16 cellular contexts compared by ENCODE assay signal in genomic region chr4:30973993-30974392, GRCh38.
DNase-seq lines count a peak whose midpoint lies in the region; ATAC-seq and TF ChIP-seq lines count a peak whose summit lies in the region.
"Had no signal": no experiment of that assay in that cellular context is flagged by ENCODE, and none has a peak within 500 bp of the region (broad histone marks: within the 10 kb centered on the region; RNA-seq: fewer than 3 reads in every experiment).

No MANE protein-coding gene starts in this region.

- H3K27ac ChIP-seq in H9 (ENCODE audit: insufficient read length, low read depth, low read length) = no peak overlapping the region
- H3K27ac ChIP-seq: BLaER1 treated with 17β-estradiol and CSF1 and Interleukin-3, amounts not matched to agents 10 nM and 100 nM; HL-60 had no signal

- H3K36me3 Mint-ChIP-seq in H9 (ENCODE audit: insufficient read depth in 1 of 3, low read depth in 3 of 3) (no peaks in the 10 kb centered on the region), WTC11 (no peaks in the 10 kb centered on the region), mesothelial cell of epicardium (peaks cover 4% of the 10 kb centered on the region)
- H3K36me3 Mint-ChIP-seq: CD8-positive, alpha-beta T cell had no signal

- H3K79me1 ChIP-seq in H9 (ENCODE audit: insufficient read depth, low read depth, low read length, poor library complexity, severe bottlenecking) = no peaks in the 10 kb centered on the region

- no peak overlapping the region for H2BK20ac ChIP-seq in H9 (ENCODE audit: low read depth, low read length, poor library complexity, severe bottlenecking)

- POLR2A ChIA-PET in WTC11 (lab: Charles Lee) = no interaction called here

- H3K79me2 ChIP-seq in H9 (ENCODE audit: insufficient read depth, low read length) = no peaks in the 10 kb centered on the region

- H3K9me3 ChIP-seq in H9 (ENCODE audit: control insufficient read depth, low read depth, low read length) = no peaks in the 10 kb centered on the region
- H3K9me3 ChIP-seq: BLaER1 treated with 17β-estradiol and CSF1 and Interleukin-3, amounts not matched to agents 10 nM and 100 nM; HAP-1 had no signal

- no peak overlapping the region for H2BK5ac ChIP-seq in H9 (ENCODE audit: insufficient read length, low read length)

- no peak overlapping the region for H2AK5ac ChIP-seq in H9 (ENCODE audit: insufficient read length, low read length)

- no peak overlapping the region for H3K56ac ChIP-seq in H9 (ENCODE audit: insufficient read length, low read depth, low read length)

- peaks cover 25 to 46% of the 10 kb centered on the region in 2 experiments for H3K4me1 Mint-ChIP-seq in H9
- H3K4me1 Mint-ChIP-seq in WTC11 = peaks cover 24% of the 10 kb centered on the region
- peaks cover 25% of the 10 kb centered on the region for H3K4me1 Mint-ChIP-seq in mesothelial cell of epicardium
- H3K4me1 Mint-ChIP-seq: B cell had no signal

- H2AFZ ChIP-seq in H9 (ENCODE audit: low read length) = no peak overlapping the region

- H3T11ph ChIP-seq in H9 (ENCODE audit: low read length) = no peak overlapping the region

- no peak overlapping the region for H4K8ac ChIP-seq in H9 (replicated peaks; ENCODE audit: insufficient read length, low read depth, low read length)

- H3K27me3 Mint-ChIP-seq in H9 (ENCODE audit: low read depth) = no peaks in the 10 kb centered on the region
- H3K27me3 Mint-ChIP-seq in WTC11 (ENCODE audit: low read depth) = no peaks in the 10 kb centered on the region
- H3K27me3 Mint-ChIP-seq in mesothelial cell of epicardium (ENCODE audit: low read depth) = no peaks in the 10 kb centered on the region
- H3K27me3 Mint-ChIP-seq: B cell had no signal

- H4K91ac ChIP-seq in H9 (ENCODE audit: insufficient read length, low read depth, low read length) = no peak overlapping the region

- no peaks in the 10 kb centered on the region for H3K4me1 ChIP-seq in H9 (ENCODE audit: insufficient read depth, low read length)
- H3K4me1 ChIP-seq: BLaER1 treated with 17β-estradiol and CSF1 and Interleukin-3, amounts not matched to agents 10 nM and 100 nM; HAP-1 had no signal

- ATAC-seq in WTC11 = no peak
- no peak for ATAC-seq in HG03280 (IDR thresholded peaks at IDR 0.05; ENCODE audit: unreplicated experiment)
- ATAC-seq: CD8-positive, alpha-beta T cell had no signal

- H3K23ac ChIP-seq in H9 (ENCODE audit: insufficient read length, low read depth, low read length) = no peak overlapping the region

- no peaks in the 10 kb centered on the region for H3K9me3 Mint-ChIP-seq in H9
- H3K9me3 Mint-ChIP-seq in WTC11 = no peaks in the 10 kb centered on the region
- no peaks in the 10 kb centered on the region for H3K9me3 Mint-ChIP-seq in mesothelial cell of epicardium

- no peak overlapping the region for H4K5ac ChIP-seq in H9 (ENCODE audit: insufficient read length, low read depth, low read length)

- no peak overlapping the region for H3K4ac ChIP-seq in H9 (ENCODE audit: low read depth, low read length)

- H2BK12ac ChIP-seq in H9 (ENCODE audit: insufficient read length, low read depth, low read length) = no peak overlapping the region

- H3K23me2 ChIP-seq in H9 (ENCODE audit: insufficient read length, low read depth, low read length, poor library complexity, severe bottlenecking) = no peaks in the 10 kb centered on the region

- H3K27ac Mint-ChIP-seq in H9 = peak overlapping the region in 2 of 3 experiments; percentile 31 to 59; a peak in 4 of 7 replicates
- H3K27ac Mint-ChIP-seq in WTC11 = peak overlapping the region; percentile 71; the same call in 1 of the 2 replicates
- H3K27ac Mint-ChIP-seq in mesothelial cell of epicardium = peak overlapping the region; percentile 48
- H3K27ac Mint-ChIP-seq: B cell; CD8-positive, alpha-beta T cell; HFFc6 had no signal

- no peak overlapping the region for H2BK120ac ChIP-seq in H9 (ENCODE audit: low read depth, low read length, poor library complexity, severe bottlenecking)

- no peaks in the 10 kb centered on the region for H4K20me1 ChIP-seq in H9 (ENCODE audit: control insufficient read depth, insufficient read depth, insufficient read length)
- H4K20me1 ChIP-seq: BLaER1 treated with 17β-estradiol and CSF1 and Interleukin-3, amounts not matched to agents 10 nM and 100 nM had no signal

- no peak overlapping the region for H2BK15ac ChIP-seq in H9 (ENCODE audit: low read depth, low read length)

- no peak overlapping the region for H3K9ac ChIP-seq in H9 (ENCODE audit: extremely low read depth, insufficient read length, low read length)
- H3K9ac ChIP-seq: BLaER1 treated with 17β-estradiol and CSF1 and Interleukin-3, amounts not matched to agents 10 nM and 100 nM had no signal

- CTCF ChIA-PET in WTC11 (lab: Charles Lee) = no interaction called here

- H3K18ac ChIP-seq in H9 (ENCODE audit: insufficient read length, low read depth, low read length) = no peak overlapping the region

- no peaks in the 10 kb centered on the region for H3K27me3 ChIP-seq in H9 (ENCODE audit: insufficient read depth, low read length)
- H3K27me3 ChIP-seq: BLaER1 treated with 17β-estradiol and CSF1 and Interleukin-3, amounts not matched to agents 10 nM and 100 nM had no signal

- no peak overlapping the region for H3K14ac ChIP-seq in H9 (ENCODE audit: insufficient read depth, low read length)

- no peak overlapping the region for H3K4me3 Mint-ChIP-seq in H9
- no peak overlapping the region for H3K4me3 Mint-ChIP-seq in WTC11
- H3K4me3 Mint-ChIP-seq in mesothelial cell of epicardium = no peak overlapping the region
- H3K4me3 Mint-ChIP-seq: B cell; CD8-positive, alpha-beta T cell; HFFc6 had no signal

- no peak overlapping the region for H3K4me2 ChIP-seq in H9 (ENCODE audit: insufficient read depth, insufficient read length, low read length)
- H3K4me2 ChIP-seq: BLaER1 treated with 17β-estradiol and CSF1 and Interleukin-3, amounts not matched to agents 10 nM and 100 nM had no signal

- DNase-seq in H9 = no peak
- DNase-seq in WTC11 (ENCODE audit: low spot score) = no peak
- no peak for DNase-seq in mesothelial cell of epicardium (ENCODE audit: low spot score in 2 of 2, unreplicated experiment in 2 of 2)
- DNase-seq in AG20443 (ENCODE audit: low spot score) = no peak
- DNase-seq in KG1 (lab: John Stamatoyannopoulos, UW) = no peak
- DNase-seq in NCI-H1436 (lab: John Stamatoyannopoulos, UW) = no peak
- DNase-seq: Calu3; CD8-positive, alpha-beta T cell; DMS79 treated with DMSO at 0.1 percent for 48 hours; GF-D8; HFFc6 had no signal

- TF ChIP-seq CTCF in H9 (conservative IDR thresholded peaks at IDR 0.05) (no peak), WTC11 (IDR thresholded peaks at IDR 0.05) (no peak), mesothelial cell of epicardium (IDR thresholded peaks at IDR 0.05; ENCODE audit: unreplicated experiment) (no peak)

TF ChIP-seq in WTC11, 78 proteins besides CTCF, POLR2A, EP300 and RAD21 (continues in another document):
- TF ChIP-seq CBFB (CRISPR knock-in tag; IDR thresholded peaks at IDR 0.05; ENCODE audit: low read depth) (no peak), TEAD1 (CRISPR knock-in tag; IDR thresholded peaks at IDR 0.05) (no peak), CREB1 (CRISPR knock-in tag; IDR thresholded peaks at IDR 0.05) (no peak), PRDM15 (CRISPR knock-in tag; IDR thresholded peaks at IDR 0.05) (no peak), TP53 (CRISPR knock-in tag; IDR thresholded peaks at IDR 0.05) (no peak), SMAD3 (CRISPR knock-in tag; IDR thresholded peaks at IDR 0.05; ENCODE audit: borderline replicate concordance) (no peak), NFYB (CRISPR knock-in tag; conservative IDR thresholded peaks at IDR 0.05; ENCODE audit: low read depth) (no peak), ZBTB43 (CRISPR knock-in tag; IDR thresholded peaks at IDR 0.05) (no peak), MXD4 (CRISPR knock-in tag; IDR thresholded peaks at IDR 0.05; ENCODE audit: borderline replicate concordance) (no peak)
